Comparison of ENCODE assay signal across 12 cellular contexts in genomic region chr15:77025471-77025901, GRCh38. TPM values are rescaled to one million over a fixed set of nuclear protein-coding genes. Genes with fewer than 3 reads are reported as not detected.
DNase-seq lines count a peak whose midpoint lies in the region; ATAC-seq lines count a peak whose summit lies in the region.
"Had no signal": no experiment of that assay in that cellular context is flagged by ENCODE, and none has a peak within 500 bp of the region (broad histone marks: within the 10 kb centered on the region; RNA-seq: fewer than 3 reads in every experiment).

No MANE protein-coding gene starts in this region.

- H3K9me3 Mint-ChIP-seq in activated CD4-positive, alpha-beta memory T cell treated with anti-CD3 and anti-CD28 coated beads, Interleukin-2, amount 10 ng/mL, durations not matched to agents 7 days and 5 days: no peaks in the 10 kb centered on the region

- H3K27me3 Mint-ChIP-seq in activated CD4-positive, alpha-beta memory T cell treated with anti-CD3 and anti-CD28 coated beads, Interleukin-2, amount 10 ng/mL, durations not matched to agents 7 days and 5 days: no peaks in the 10 kb centered on the region

- DNase-seq in activated CD4-positive, alpha-beta T cell treated with anti-CD3 and anti-CD28 coated beads for 48 hours: peak; percentile 0
- DNase-seq in activated CD4-positive, alpha-beta T cell treated with anti-CD3 and anti-CD28 coated beads, Interleukin-2, amount 50 U/mL, for 48 hours: no peak
- DNase-seq in activated CD4-positive, alpha-beta memory T cell treated with anti-CD3 and anti-CD28 coated beads, Interleukin-2, amount 10 ng/mL, durations not matched to agents 7 days and 5 days: no peak
- DNase-seq in ecto neural progenitor cell (ENCODE audit: low spot score): peak; percentile 43
- DNase-seq in sciatic nerve (ENCODE audit: low spot score): peak; percentile 49
- DNase-seq in NCI-H2081 (lab: John Stamatoyannopoulos, UW): no peak
- no peak for DNase-seq in superior temporal gyrus (ENCODE audit: extremely low spot score)
- DNase-seq: KBM-7, kidney glomerular epithelial cell had no signal

- intact Hi-C loops in sciatic nerve (cut with DNase I): no loop called here

- ATAC-seq in sciatic nerve: no peak
- no peak for ATAC-seq in GM19467 (IDR thresholded peaks at IDR 0.05; ENCODE audit: unreplicated experiment)
- ATAC-seq: A549 had no signal

- H3K27ac Mint-ChIP-seq in activated CD4-positive, alpha-beta memory T cell treated with anti-CD3 and anti-CD28 coated beads, Interleukin-2, amount 10 ng/mL, durations not matched to agents 7 days and 5 days: peak overlapping the region; percentile 66

- POLR2A ChIA-PET in activated CD4-positive, alpha-beta memory T cell treated with anti-CD3 and anti-CD28 coated beads, Interleukin-2, amount 10 ng/mL, durations not matched to agents 7 days and 5 days (lab: Charles Lee): interaction anchor here (1.0 to 1.1 kb wide), 2 partner anchors 25 to 29 kb away, joined by 3 read pairs; no protein-coding TSS in a partner anchor

- no peak overlapping the region for H3K4me3 Mint-ChIP-seq in activated CD4-positive, alpha-beta memory T cell treated with anti-CD3 and anti-CD28 coated beads, Interleukin-2, amount 10 ng/mL, durations not matched to agents 7 days and 5 days

- peaks cover 49% of the 10 kb centered on the region for H3K4me1 Mint-ChIP-seq in activated CD4-positive, alpha-beta memory T cell treated with anti-CD3 and anti-CD28 coated beads, Interleukin-2, amount 10 ng/mL, durations not matched to agents 7 days and 5 days

- H3K36me3 Mint-ChIP-seq in activated CD4-positive, alpha-beta memory T cell treated with anti-CD3 and anti-CD28 coated beads, Interleukin-2, amount 10 ng/mL, durations not matched to agents 7 days and 5 days (ENCODE audit: low read depth): peaks cover 85% of the 10 kb centered on the region

- CTCF ChIA-PET in activated CD4-positive, alpha-beta memory T cell treated with anti-CD3 and anti-CD28 coated beads, Interleukin-2, amount 10 ng/mL, durations not matched to agents 7 days and 5 days (lab: Charles Lee): interaction anchor here (2.9 to 3.7 kb wide), 2 partner anchors 31 to 53 kb away, joined by 13 to 33 read pairs; partner anchors contain the start of gene PSTPIP1

RNA-seq across cellular contexts. Expression of gene PSTPIP1, which starts 30.6 kb away (rescaled TPM):
- 100 to 1,000 TPM; 181 to 187 TPM for total RNA-seq in activated CD4-positive, alpha-beta memory T cell treated with anti-CD3 and anti-CD28 coated beads, Interleukin-2, amount 10 ng/mL, durations not matched to agents 7 days and 5 days
- total RNA-seq in sciatic nerve: 17.7 TPM
- total RNA-seq: temporal lobe had no signal

RNA-seq across cellular contexts. Expression of gene TSPAN3, which starts 45.4 kb away (rescaled TPM):
- total RNA-seq in activated CD4-positive, alpha-beta memory T cell treated with anti-CD3 and anti-CD28 coated beads, Interleukin-2, amount 10 ng/mL, durations not matched to agents 7 days and 5 days: 10 to 100 TPM; 12.4 to 13.9 TPM
- 150 TPM for total RNA-seq in sciatic nerve

Comparison
In these comparisons a context has a peak if more than half of its experiments do, and no peak if none do; other contexts are left out.
1. DNase-seq: peak in activated CD4-positive, alpha-beta T cell treated with anti-CD3 and anti-CD28 coated beads for 48 hours (single experiment), ecto neural progenitor cell (single experiment) and sciatic nerve (single experiment); none in activated CD4-positive, alpha-beta T cell treated with anti-CD3 and anti-CD28 coated beads, Interleukin-2, amount 50 U/mL, for 48 hours (0 of 2), activated CD4-positive, alpha-beta memory T cell treated with anti-CD3 and anti-CD28 coated beads, Interleukin-2, amount 10 ng/mL, durations not matched to agents 7 days and 5 days (single experiment), NCI-H2081 (0 of 2) and superior temporal gyrus (single experiment).
2. RNA of gene TSPAN3, which starts 45.4 kb away (total RNA-seq): 150 TPM in sciatic nerve (single experiment); 12.4 to 13.9 TPM in activated CD4-positive, alpha-beta memory T cell treated with anti-CD3 and anti-CD28 coated beads, Interleukin-2, amount 10 ng/mL, durations not matched to agents 7 days and 5 days; every median in the first group is over 10 times any median in the second.